In the genomic region with DNA sequence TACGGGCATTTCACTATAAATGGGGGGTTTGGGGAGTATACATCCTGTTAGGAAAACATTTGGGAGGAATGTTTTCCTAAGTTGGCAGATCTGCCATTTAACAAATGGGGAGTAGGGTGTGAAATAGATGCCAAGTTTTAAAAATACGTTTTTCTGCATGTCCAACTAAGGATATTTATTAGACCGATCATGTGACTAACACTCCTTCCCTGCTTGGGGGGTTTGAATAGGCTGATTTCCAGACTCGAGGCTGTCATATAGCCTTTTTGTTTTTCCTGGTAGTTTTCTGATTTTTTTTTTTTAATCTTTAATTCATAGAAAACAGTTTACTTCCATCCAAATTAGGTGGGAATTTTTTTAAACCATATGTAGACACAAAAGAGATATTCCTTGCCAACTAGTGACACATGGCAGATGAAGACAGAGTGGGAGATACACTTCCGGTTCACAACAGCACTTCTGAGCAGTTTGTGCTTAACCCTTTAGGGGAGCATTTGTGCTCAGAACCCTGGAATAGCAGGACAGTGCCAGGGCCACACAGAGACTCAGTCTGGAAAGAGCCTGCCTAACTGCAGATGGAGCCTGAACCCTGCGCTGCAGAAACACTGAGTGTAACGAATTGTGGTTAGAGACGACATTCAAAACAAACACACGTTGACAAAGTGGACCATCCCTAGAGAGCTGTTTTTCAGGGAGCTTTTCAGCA, we compare ENCODE assay signal across 15 cellular contexts. TPM values are rescaled to one million over a fixed set of nuclear protein-coding genes. Genes with fewer than 3 reads are reported as not detected.
A peak's percentile ranks its signal among the peaks of the same experiment; 100 is the strongest.
DNase-seq lines count a peak whose midpoint lies in the region; ATAC-seq and TF ChIP-seq lines count a peak whose summit lies in the region.
"Had no signal": no experiment of that assay in that cellular context is flagged by ENCODE, and none has a peak within 500 bp of the region (broad histone marks: within the 10 kb centered on the region; RNA-seq: fewer than 3 reads in every experiment).

No MANE protein-coding gene starts in this region.

- H3K9me3 Mint-ChIP-seq in dendritic cell treated with granulocyte-macrophage colony-stimulating factor and Interleukin-4, amounts not matched to agents 40 ng/mL and 50 ng/mL, for 4 days = no peaks in the 10 kb centered on the region
- H3K9me3 Mint-ChIP-seq: activated naive CD4-positive, alpha-beta T cell treated with anti-CD3 and anti-CD28 coated beads, Interleukin-2, amount 50 U/mL, for 72 hours had no signal

- H3K4me1 Mint-ChIP-seq in dendritic cell treated with granulocyte-macrophage colony-stimulating factor and Interleukin-4, amounts not matched to agents 40 ng/mL and 50 ng/mL, for 4 days (ENCODE audit: low read depth) = peaks cover 44% of the 10 kb centered on the region

- H3K4me3 ChIP-seq in psoas muscle = no peak overlapping the region

- H3K27ac Mint-ChIP-seq in dendritic cell treated with granulocyte-macrophage colony-stimulating factor and Interleukin-4, amounts not matched to agents 40 ng/mL and 50 ng/mL, for 4 days = peak overlapping the region; percentile 6

- no peaks in the 10 kb centered on the region for H3K9me3 ChIP-seq in psoas muscle

- H3K27me3 Mint-ChIP-seq in dendritic cell treated with granulocyte-macrophage colony-stimulating factor and Interleukin-4, amounts not matched to agents 40 ng/mL and 50 ng/mL, for 4 days = no peaks in the 10 kb centered on the region

- intact Hi-C loops in dendritic cell treated with granulocyte-macrophage colony-stimulating factor and Interleukin-4, amounts not matched to agents 40 ng/mL and 50 ng/mL, for 4 days (cut with micrococcal nuclease) = no loop called here
- intact Hi-C loops in psoas muscle (cut with DNase I) = no loop called here

- TF ChIP-seq CTCF in psoas muscle (IDR thresholded peaks at IDR 0.05) = peak; percentile 8

- no peak for ATAC-seq in psoas muscle
- no peak for ATAC-seq in GM18868 (IDR thresholded peaks at IDR 0.05; ENCODE audit: unreplicated experiment)
- ATAC-seq: activated CD4-positive, CD25-positive, alpha-beta regulatory T cell treated with anti-CD3 and anti-CD28 coated beads, Interleukin-2, amount 50 U/mL, for 24 hours; activated naive CD4-positive, alpha-beta T cell treated with anti-CD3 and anti-CD28 coated beads, Interleukin-2, amount 50 U/mL, for 72 hours had no signal

- no peak overlapping the region for H3K4me3 Mint-ChIP-seq in dendritic cell treated with granulocyte-macrophage colony-stimulating factor and Interleukin-4, amounts not matched to agents 40 ng/mL and 50 ng/mL, for 4 days

- no peaks in the 10 kb centered on the region for H3K36me3 ChIP-seq in psoas muscle (ENCODE audit: insufficient read depth in 1 of 2, low read depth in 1 of 2)

- peaks cover 11% of the 10 kb centered on the region for H3K36me3 Mint-ChIP-seq in dendritic cell treated with granulocyte-macrophage colony-stimulating factor and Interleukin-4, amounts not matched to agents 40 ng/mL and 50 ng/mL, for 4 days (ENCODE audit: low read depth)

- peaks cover 36% of the 10 kb centered on the region for H3K4me1 ChIP-seq in psoas muscle

- H3K27me3 ChIP-seq in psoas muscle (ENCODE audit: insufficient read depth in 3 of 3, low read length in 2 of 3) = peaks cover 0 to 1% (median 0%) of the 10 kb centered on the region in 3 donors

- DNase-seq in DMS 273 (lab: John Stamatoyannopoulos, UW; ENCODE audit: unreplicated experiment) (peak; percentile 44), DMS 273 treated with DMSO at 0.1 percent for 48 hours (lab: John Stamatoyannopoulos, UW) (no peak), NCI-H2171 (lab: John Stamatoyannopoulos, UW) (peak; percentile 6), psoas muscle (no peak), NCI-H510A treated with DMSO at 0.1 percent for 48 hours (lab: John Stamatoyannopoulos, UW) (no peak), GOT3 (lab: John Stamatoyannopoulos, UW) (no peak)
- DNase-seq: effector memory CD4-positive, alpha-beta T cell; islet precursor cell; NCI-H1105 treated with DMSO at 0.1 percent for 48 hours; right cardiac atrium had no signal

- 29 to 34% (median 33%) methylated on average over 9 of the region's 9 CpGs for WGBS in psoas muscle, 3 donors

- no peak overlapping the region for H3K27ac ChIP-seq in psoas muscle
- H3K27ac ChIP-seq: 22Rv1 had no signal

RNA-seq across cellular contexts. Expression of a gene that starts 5.6 kb away (rescaled TPM):
- total RNA-seq in psoas muscle = 10 to 100 TPM; 25.3 to 65.9 (median 55.6) TPM
- 10 to 100 TPM; 18.5 to 43.4 (median 32.5) TPM for polyA plus RNA-seq in psoas muscle

Comparison
In these comparisons a context has a peak if more than half of its experiments do, and no peak if none do; other contexts are left out.
1. DNase-seq: peak in DMS 273 (single experiment) and NCI-H2171 (single experiment); none in DMS 273 treated with DMSO at 0.1 percent for 48 hours (single experiment), psoas muscle (0 of 2), NCI-H510A treated with DMSO at 0.1 percent for 48 hours (single experiment) and GOT3 (single experiment).